ENCODE assay signal across 1 cellular context in the genomic region with DNA sequence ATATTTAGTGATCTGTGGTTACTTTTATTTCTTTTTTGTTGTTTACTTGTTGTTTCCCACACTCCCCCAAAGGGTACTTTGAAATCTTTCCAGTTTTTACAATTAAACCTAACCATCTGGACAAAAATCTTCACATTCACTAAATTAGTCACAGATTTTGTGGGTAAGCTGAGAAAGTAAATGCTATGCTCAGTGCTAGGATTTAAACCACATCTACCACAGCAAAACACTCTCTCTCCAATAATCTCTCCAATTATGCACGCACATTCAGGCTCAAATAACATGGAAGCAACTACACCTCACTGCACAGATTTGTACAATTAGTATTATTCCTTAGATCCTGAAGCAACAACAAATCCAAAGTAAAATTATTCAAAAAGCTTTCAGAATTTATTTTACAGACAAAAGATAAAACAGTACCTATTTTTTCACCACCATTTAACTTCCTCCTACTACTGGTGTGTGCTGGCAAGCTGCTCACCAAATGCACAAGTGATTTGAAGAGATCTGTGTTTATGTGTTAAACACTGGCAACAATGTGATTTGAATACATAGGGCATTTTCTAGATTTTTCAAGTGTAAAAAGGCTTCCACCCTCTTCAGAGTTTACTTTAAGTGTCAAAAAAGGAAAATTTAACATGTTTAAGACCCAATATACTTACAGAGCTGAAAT.
TF ChIP-seq lines count a peak whose summit lies in the region.

No MANE protein-coding gene starts in this region.

TF ChIP-seq in GM23338, 12 proteins besides CTCF, POLR2A, EP300 and RAD21 (continued from another document):
- TF ChIP-seq, protein P1, sequence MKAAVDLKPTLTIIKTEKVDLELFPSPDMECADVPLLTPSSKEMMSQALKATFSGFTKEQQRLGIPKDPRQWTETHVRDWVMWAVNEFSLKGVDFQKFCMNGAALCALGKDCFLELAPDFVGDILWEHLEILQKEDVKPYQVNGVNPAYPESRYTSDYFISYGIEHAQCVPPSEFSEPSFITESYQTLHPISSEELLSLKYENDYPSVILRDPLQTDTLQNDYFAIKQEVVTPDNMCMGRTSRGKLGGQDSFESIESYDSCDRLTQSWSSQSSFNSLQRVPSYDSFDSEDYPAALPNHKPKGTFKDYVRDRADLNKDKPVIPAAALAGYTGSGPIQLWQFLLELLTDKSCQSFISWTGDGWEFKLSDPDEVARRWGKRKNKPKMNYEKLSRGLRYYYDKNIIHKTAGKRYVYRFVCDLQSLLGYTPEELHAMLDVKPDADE (IDR thresholded peaks at IDR 0.05), result no peak
- TF ChIP-seq EZH2 (IDR thresholded peaks at IDR 0.05; ENCODE audit: low read depth, unreplicated experiment), result no peak
- TF ChIP-seq ZNF114 (CRISPR knock-in tag; IDR thresholded peaks at IDR 0.05), result no peak
- TF ChIP-seq, protein P2, sequence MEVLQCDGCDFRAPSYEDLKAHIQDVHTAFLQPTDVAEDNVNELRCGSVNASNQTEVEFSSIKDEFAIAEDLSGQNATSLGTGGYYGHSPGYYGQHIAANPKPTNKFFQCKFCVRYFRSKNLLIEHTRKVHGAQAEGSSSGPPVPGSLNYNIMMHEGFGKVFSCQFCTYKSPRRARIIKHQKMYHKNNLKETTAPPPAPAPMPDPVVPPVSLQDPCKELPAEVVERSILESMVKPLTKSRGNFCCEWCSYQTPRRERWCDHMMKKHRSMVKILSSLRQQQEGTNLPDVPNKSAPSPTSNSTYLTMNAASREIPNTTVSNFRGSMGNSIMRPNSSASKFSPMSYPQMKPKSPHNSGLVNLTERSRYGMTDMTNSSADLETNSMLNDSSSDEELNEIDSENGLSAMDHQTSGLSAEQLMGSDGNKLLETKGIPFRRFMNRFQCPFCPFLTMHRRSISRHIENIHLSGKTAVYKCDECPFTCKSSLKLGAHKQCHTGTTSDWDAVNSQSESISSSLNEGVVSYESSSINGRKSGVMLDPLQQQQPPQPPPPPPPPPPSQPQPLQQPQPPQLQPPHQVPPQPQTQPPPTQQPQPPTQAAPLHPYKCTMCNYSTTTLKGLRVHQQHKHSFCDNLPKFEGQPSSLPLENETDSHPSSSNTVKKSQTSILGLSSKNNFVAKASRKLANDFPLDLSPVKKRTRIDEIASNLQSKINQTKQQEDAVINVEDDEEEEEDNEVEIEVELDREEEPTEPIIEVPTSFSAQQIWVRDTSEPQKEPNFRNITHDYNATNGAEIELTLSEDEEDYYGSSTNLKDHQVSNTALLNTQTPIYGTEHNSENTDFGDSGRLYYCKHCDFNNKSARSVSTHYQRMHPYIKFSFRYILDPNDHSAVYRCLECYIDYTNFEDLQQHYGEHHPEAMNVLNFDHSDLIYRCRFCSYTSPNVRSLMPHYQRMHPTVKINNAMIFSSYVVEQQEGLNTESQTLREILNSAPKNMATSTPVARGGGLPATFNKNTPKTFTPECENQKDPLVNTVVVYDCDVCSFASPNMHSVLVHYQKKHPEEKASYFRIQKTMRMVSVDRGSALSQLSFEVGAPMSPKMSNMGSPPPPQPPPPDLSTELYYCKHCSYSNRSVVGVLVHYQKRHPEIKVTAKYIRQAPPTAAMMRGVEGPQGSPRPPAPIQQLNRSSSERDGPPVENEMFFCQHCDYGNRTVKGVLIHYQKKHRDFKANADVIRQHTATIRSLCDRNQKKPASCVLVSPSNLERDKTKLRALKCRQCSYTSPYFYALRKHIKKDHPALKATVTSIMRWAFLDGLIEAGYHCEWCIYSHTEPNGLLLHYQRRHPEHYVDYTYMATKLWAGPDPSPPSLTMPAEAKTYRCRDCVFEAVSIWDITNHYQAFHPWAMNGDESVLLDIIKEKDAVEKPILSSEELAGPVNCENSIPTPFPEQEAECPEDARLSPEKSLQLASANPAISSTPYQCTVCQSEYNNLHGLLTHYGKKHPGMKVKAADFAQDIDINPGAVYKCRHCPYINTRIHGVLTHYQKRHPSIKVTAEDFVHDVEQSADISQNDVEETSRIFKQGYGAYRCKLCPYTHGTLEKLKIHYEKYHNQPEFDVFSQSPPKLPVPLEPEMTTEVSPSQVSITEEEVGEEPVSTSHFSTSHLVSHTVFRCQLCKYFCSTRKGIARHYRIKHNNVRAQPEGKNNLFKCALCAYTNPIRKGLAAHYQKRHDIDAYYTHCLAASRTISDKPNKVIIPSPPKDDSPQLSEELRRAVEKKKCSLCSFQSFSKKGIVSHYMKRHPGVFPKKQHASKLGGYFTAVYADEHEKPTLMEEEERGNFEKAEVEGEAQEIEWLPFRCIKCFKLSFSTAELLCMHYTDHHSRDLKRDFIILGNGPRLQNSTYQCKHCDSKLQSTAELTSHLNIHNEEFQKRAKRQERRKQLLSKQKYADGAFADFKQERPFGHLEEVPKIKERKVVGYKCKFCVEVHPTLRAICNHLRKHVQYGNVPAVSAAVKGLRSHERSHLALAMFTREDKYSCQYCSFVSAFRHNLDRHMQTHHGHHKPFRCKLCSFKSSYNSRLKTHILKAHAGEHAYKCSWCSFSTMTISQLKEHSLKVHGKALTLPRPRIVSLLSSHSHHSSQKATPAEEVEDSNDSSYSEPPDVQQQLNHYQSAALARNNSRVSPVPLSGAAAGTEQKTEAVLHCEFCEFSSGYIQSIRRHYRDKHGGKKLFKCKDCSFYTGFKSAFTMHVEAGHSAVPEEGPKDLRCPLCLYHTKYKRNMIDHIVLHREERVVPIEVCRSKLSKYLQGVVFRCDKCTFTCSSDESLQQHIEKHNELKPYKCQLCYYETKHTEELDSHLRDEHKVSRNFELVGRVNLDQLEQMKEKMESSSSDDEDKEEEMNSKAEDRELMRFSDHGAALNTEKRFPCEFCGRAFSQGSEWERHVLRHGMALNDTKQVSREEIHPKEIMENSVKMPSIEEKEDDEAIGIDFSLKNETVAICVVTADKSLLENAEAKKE (CRISPR knock-in tag; IDR thresholded peaks at IDR 0.05), result no peak
- no peak for TF ChIP-seq CREB1 (CRISPR knock-in tag; IDR thresholded peaks at IDR 0.05; ENCODE audit: low read depth)
- TF ChIP-seq ZNF331 (CRISPR knock-in tag; IDR thresholded peaks at IDR 0.05; ENCODE audit: low read depth), result no peak
- no peak for TF ChIP-seq JUNB (IDR thresholded peaks at IDR 0.05; ENCODE audit: unreplicated experiment)
- TF ChIP-seq EZH2phosphoT487 (IDR thresholded peaks at IDR 0.05; ENCODE audit: unreplicated experiment), result no peak
TF ChIP-seq in GM23338: peak in this region for 0.
